In the genomic region with DNA sequence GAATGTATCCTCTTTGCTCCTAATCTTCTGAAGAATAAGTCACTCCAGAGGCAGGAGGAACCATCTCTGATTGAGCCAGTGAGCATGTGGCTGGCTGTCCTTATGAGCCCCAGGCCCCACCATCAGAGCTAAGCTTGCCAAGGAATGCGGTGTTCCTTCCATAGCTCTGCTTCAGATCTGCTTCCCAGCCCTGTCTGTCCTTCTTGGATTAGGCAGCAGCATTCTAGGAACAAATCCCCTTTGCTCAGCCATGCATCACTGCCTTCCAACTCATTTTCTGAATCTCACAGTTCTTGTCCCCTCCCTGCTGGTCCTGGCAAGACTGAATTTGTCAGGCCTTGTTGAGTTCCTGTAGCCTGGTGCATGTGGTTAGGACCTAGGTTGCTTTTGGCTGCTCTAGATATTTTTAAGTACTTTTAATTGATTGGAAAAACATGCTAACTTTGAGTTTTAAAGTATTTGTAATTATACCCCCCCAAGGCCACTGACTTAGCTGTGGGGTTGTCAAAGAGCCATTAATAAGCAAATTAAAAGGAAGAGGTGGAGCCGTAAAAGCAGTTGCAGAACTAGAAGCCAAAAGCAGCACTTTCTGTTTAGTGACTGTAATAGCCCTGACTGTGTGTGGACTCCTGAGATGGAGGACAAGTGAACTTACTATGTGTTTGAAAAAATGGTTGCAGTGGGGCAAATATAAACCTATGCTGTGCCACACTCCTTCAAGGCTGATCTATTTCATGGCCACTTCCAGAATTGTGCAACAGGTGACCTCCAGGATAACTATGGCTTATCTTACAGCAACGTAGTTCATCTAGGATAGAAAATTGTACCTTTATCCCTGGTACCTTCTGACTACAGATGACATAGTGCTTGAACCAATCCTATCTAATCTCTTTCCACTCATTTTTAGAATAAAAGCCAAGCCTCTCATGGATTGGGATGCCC, we compare ENCODE assay signal across 12 cellular contexts.
DNase-seq lines count a peak whose midpoint lies in the region; ATAC-seq and TF ChIP-seq lines count a peak whose summit lies in the region.
"Had no signal": no experiment of that assay in that cellular context is flagged by ENCODE, and none has a peak within 500 bp of the region (broad histone marks: within the 10 kb centered on the region; RNA-seq: fewer than 3 reads in every experiment).

No MANE protein-coding gene starts in this region.

- no peaks in the 10 kb centered on the region for H3K9me2 ChIP-seq in SK-N-SH

- DNase-seq in SK-N-SH = no peak
- DNase-seq in heart left ventricle = no peak
- no peak for DNase-seq in spleen
- no peak for DNase-seq in stimulated activated CD4-positive, alpha-beta T cell treated with anti-CD3 and anti-CD28 coated beads, Interleukin-15, amount 100 ng/mL, for 24 hours
- DNase-seq in MV-4-11 (lab: John Stamatoyannopoulos, UW) = no peak
- no peak for DNase-seq in DMS153 (lab: John Stamatoyannopoulos, UW)
- DNase-seq: activated CD4-positive, alpha-beta T cell treated with anti-CD3 and anti-CD28 coated beads for 1 hour; NK-92 treated with Interleukin-12 subunit alpha and Interleukin-12 subunit beta, amount 100 ng/mL, for 24 hours; retina; stimulated activated naive B cell treated with anti-CD40 and anti-IgM and Interleukin-4, amounts not matched to agents 10 μg/mL and 1 μg/mL and 100 μg/mL, for 72 hours had no signal

- H3K4me3 ChIP-seq in SK-N-SH (ENCODE audit: low read depth in 2 of 2, low read length in 1 of 2) = no peak overlapping the region
- no peak overlapping the region for H3K4me3 ChIP-seq in heart left ventricle
- H3K4me3 ChIP-seq in spleen = peak overlapping the region in 1 of 8 donors; percentile 7

- no peak overlapping the region for H3K9ac ChIP-seq in SK-N-SH

- TF ChIP-seq POLR2A in heart left ventricle (IDR thresholded peaks at IDR 0.05) (no peak), spleen (IDR thresholded peaks at IDR 0.05) (no peak)

- peak; percentile 25 for ATAC-seq in GM18502 (IDR thresholded peaks at IDR 0.05; ENCODE audit: poor library complexity, unreplicated experiment)
- ATAC-seq in heart left ventricle = peak; percentile 41 to 85 (median 67)
- no peak for ATAC-seq in GM21367 (IDR thresholded peaks at IDR 0.05; ENCODE audit: unreplicated experiment)
- ATAC-seq: stimulated activated naive B cell treated with anti-CD40 and anti-IgM and Interleukin-4, amounts not matched to agents 10 μg/mL and 1 μg/mL and 100 μg/mL, for 72 hours had no signal

- no peaks in the 10 kb centered on the region for H3K79me2 ChIP-seq in SK-N-SH (ENCODE audit: insufficient read depth)

- H3F3A ChIP-seq in SK-N-SH (replicated peaks; ENCODE audit: insufficient read depth) = no peaks in the 10 kb centered on the region

- no peak for TF ChIP-seq EP300 in SK-N-SH (IDR thresholded peaks at IDR 0.05; ENCODE audit: borderline replicate concordance in 1 of 2, low read depth in 1 of 2, low read length in 1 of 2)

- H3K36me3 ChIP-seq in SK-N-SH (replicated peaks in 1 of 2; ENCODE audit: control insufficient read depth in 1 of 2, insufficient read depth in 2 of 2, low read length in 1 of 2) (no peaks in the 10 kb centered on the region), heart left ventricle (no peaks in the 10 kb centered on the region), spleen (no peaks in the 10 kb centered on the region)

- CTCF ChIA-PET in SK-N-SH (lab: Yijun Ruan, JAX) = no interaction called here

- H3K4me1 ChIP-seq in SK-N-SH (ENCODE audit: control insufficient read depth in 1 of 2, insufficient read depth in 2 of 2, low read depth in 1 of 2, low read length in 1 of 2) (peaks cover 0 to 42% of the 10 kb centered on the region in 2 experiments; a peak in 3 of 4 replicates), heart left ventricle (peaks cover 0 to 64% (median 8%) of the 10 kb centered on the region in 12 donors), spleen (peaks cover 0 to 62% (median 30%) of the 10 kb centered on the region in 6 donors)

- H3K27ac ChIP-seq in SK-N-SH (ENCODE audit: low read depth in 2 of 2, low read length in 1 of 2) (peak overlapping the region; percentile 22 to 51; a peak in 1 of 4 replicates), heart left ventricle (peak overlapping the region in 5 of 12 donors; percentile 19 to 83 (median 36)), spleen (peak overlapping the region in 5 of 8 donors; percentile 31 to 76 (median 70))

- no peak for TF ChIP-seq RAD21 in SK-N-SH (IDR thresholded peaks at IDR 0.05; ENCODE audit: low read length)

- no peak for TF ChIP-seq CTCF in SK-N-SH (IDR thresholded peaks at IDR 0.05)
- no peak for TF ChIP-seq CTCF in heart left ventricle (IDR thresholded peaks at IDR 0.05)
- no peak for TF ChIP-seq CTCF in spleen (IDR thresholded peaks at IDR 0.05 in 8 of 11, conservative IDR thresholded peaks at IDR 0.05 in 3 of 11)

- H4K20me1 ChIP-seq in SK-N-SH (ENCODE audit: insufficient read depth) = no peaks in the 10 kb centered on the region

- H3K9me3 ChIP-seq in SK-N-SH (no peaks in the 10 kb centered on the region), heart left ventricle (no peaks in the 10 kb centered on the region), spleen (no peaks in the 10 kb centered on the region)

- intact Hi-C loops in heart left ventricle (cut with DNase I) = no loop called here
- intact Hi-C loops in spleen (cut with DNase I; ENCODE audit: low total_unique reads) = no loop called here

- H3K4me2 ChIP-seq in SK-N-SH = peak overlapping the region; percentile 15; the same call in 1 of the 2 replicates

- H2AFZ ChIP-seq in SK-N-SH (ENCODE audit: low read depth) = no peak overlapping the region

- POLR2A ChIA-PET in SK-N-SH (lab: Yijun Ruan, JAX) = no interaction called here

- WGBS in SK-N-SH (ENCODE audit: low lambda C conversion rate) = 90% methylated on average over 3 of the region's 3 CpGs
- WGBS in heart left ventricle, 4 donors = 69 to 77% (median 72%) methylated on average over 3 of the region's 3 CpGs
- 57 to 70% (median 68%) methylated on average over 3 of the region's 3 CpGs for WGBS in spleen, 5 donors

- H3K27me3 ChIP-seq in SK-N-SH (ENCODE audit: insufficient read depth) = no peaks in the 10 kb centered on the region
- H3K27me3 ChIP-seq in heart left ventricle = no peaks in the 10 kb centered on the region
- H3K27me3 ChIP-seq in spleen (replicated peaks in 1 of 7) = no peaks in the 10 kb centered on the region

TF ChIP-seq in SK-N-SH, 30 proteins besides CTCF, POLR2A, EP300 and RAD21:
- TF ChIP-seq GABPA (IDR thresholded peaks at IDR 0.05; ENCODE audit: low read depth) (no peak), MEF2A (IDR thresholded peaks at IDR 0.05; ENCODE audit: borderline replicate concordance, low read depth) (no peak), FOXJ3 (CRISPR knock-in tag; IDR thresholded peaks at IDR 0.05) (no peak), FOXM1 (IDR thresholded peaks at IDR 0.05; ENCODE audit: low read depth) (no peak), TEAD4 (IDR thresholded peaks at IDR 0.05; ENCODE audit: borderline replicate concordance, insufficient read depth) (no peak), FOSL2 (IDR thresholded peaks at IDR 0.05; ENCODE audit: borderline replicate concordance, low read depth) (no peak), REST (IDR thresholded peaks at IDR 0.05; ENCODE audit: low read depth, low read length) (no peak), EZH2phosphoT487 (IDR thresholded peaks at IDR 0.05; ENCODE audit: borderline replicate concordance, low read depth) (no peak), MXI1 (IDR thresholded peaks at IDR 0.05; ENCODE audit: low read depth, low read length) (no peak)
- TF ChIP-seq, protein P1, sequence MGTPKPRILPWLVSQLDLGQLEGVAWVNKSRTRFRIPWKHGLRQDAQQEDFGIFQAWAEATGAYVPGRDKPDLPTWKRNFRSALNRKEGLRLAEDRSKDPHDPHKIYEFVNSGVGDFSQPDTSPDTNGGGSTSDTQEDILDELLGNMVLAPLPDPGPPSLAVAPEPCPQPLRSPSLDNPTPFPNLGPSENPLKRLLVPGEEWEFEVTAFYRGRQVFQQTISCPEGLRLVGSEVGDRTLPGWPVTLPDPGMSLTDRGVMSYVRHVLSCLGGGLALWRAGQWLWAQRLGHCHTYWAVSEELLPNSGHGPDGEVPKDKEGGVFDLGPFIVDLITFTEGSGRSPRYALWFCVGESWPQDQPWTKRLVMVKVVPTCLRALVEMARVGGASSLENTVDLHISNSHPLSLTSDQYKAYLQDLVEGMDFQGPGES (IDR thresholded peaks at IDR 0.05; ENCODE audit: low read depth, low read length) = no peak
